ENCODE assay signal across 38 cellular contexts in the genomic region with DNA sequence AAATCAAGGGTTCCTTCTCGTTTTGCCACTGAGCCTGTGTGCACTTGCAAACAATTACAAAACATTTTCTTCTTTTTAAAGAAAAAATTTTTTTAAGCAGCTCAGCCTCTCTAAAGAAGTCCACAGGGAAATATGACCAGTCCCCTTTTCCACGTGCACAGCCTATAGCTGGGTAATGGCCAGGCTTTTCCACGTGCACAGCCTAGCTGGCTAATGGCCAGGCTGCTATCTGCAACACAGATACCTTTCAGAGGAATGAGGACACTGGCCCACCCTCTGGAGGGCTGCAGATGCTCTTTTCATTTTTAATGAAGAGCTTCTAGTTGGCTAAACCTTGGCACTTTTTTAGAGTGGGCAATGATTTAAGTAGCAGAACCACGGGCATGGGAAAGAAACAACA. TPM values are rescaled to one million over a fixed set of nuclear protein-coding genes. Genes with fewer than 3 reads are reported as not detected.
"Had no signal": no experiment of that assay in that cellular context is flagged by ENCODE, and none has a peak within 500 bp of the region (broad histone marks: within the 10 kb centered on the region; RNA-seq: fewer than 3 reads in every experiment).

No MANE protein-coding gene starts in this region.

- H3K4me3 Mint-ChIP-seq: activated naive CD4-positive, alpha-beta T cell treated with anti-CD3 and anti-CD28 coated beads, Interleukin-2, amount 10 ng/mL, durations not matched to agents 7 days and 5 days; activated naive CD8-positive, alpha-beta T cell treated with anti-CD3 and anti-CD28 coated beads, Interleukin-2, amount 10 ng/mL, durations not matched to agents 7 days and 5 days; activated T-helper 1 cell treated with anti-CD3 and anti-CD28 coated beads, Interleukin-12 subunit alpha, Interleukin-12 subunit beta, Interleukin-2, Interleukin-4 antibody, amounts not matched to agents 30 ng/mL and 10 ng/mL and 1 ng/mL, durations not matched to agents 14 hours and 24 hours and 36 hours; brain; effector memory CD8-positive, alpha-beta T cell; nephron; stimulated activated effector memory CD8-positive, alpha-beta T cell treated with anti-CD3 and anti-CD28 coated beads, Interleukin-12 subunit alpha, Interleukin-12 subunit beta, amount 100 ng/mL, for 72 hours; stimulated activated naive CD8-positive, alpha-beta T cell treated with anti-CD3 and anti-CD28 coated beads, Interleukin-15, Interleukin-2, amounts not matched to agents 100 ng/mL and 50 ng/mL, for 24 hours had no signal

- ATAC-seq: activated CD4-positive, CD25-positive, alpha-beta regulatory T cell treated with anti-CD3 and anti-CD28 coated beads, Interleukin-2, amount 50 U/mL, for 24 hours; effector memory CD8-positive, alpha-beta T cell; gastroesophageal sphincter; left cardiac atrium; left ventricle myocardium superior; stimulated activated effector memory CD8-positive, alpha-beta T cell treated with anti-CD3 and anti-CD28 coated beads, Interleukin-12 subunit alpha, Interleukin-12 subunit beta, amount 100 ng/mL, for 72 hours had no signal

- H3K9me3 ChIP-seq: ascending aorta, sigmoid colon, thoracic aorta, upper lobe of left lung had no signal

- DNase-seq: activated CD4-positive, alpha-beta T cell treated with anti-CD3 and anti-CD28 coated beads for 48 hours; activated CD4-positive, alpha-beta T cell treated with anti-CD3 and anti-CD28 coated beads, Interleukin-2, amount 50 U/mL, for 48 hours; activated CD8-positive, alpha-beta memory T cell treated with anti-CD3 and anti-CD28 coated beads, Interleukin-2, amount 50 U/mL, for 4 hours; activated effector memory CD4-positive, alpha-beta T cell treated with anti-CD3 and anti-CD28 coated beads, Interleukin-2, amount 50 U/mL, for 16 hours; activated naive CD4-positive, alpha-beta T cell treated with anti-CD3 and anti-CD28 coated beads, Interleukin-2, amount 10 ng/mL, durations not matched to agents 7 days and 5 days; activated naive CD8-positive, alpha-beta T cell treated with anti-CD3 and anti-CD28 coated beads, Interleukin-2, amount 10 ng/mL, durations not matched to agents 7 days and 5 days; activated T-cell treated with anti-CD3 and anti-CD28 coated beads, Interleukin-2, amount 50 U/mL, for 1 hour; cerebellar nuclear complex; effector memory CD8-positive, alpha-beta T cell; erythroblast; left cardiac atrium; left ventricle myocardium superior; mammary epithelial cell; sigmoid colon; small intestine; stimulated activated CD4-positive, alpha-beta T cell treated with anti-CD3 and anti-CD28 coated beads, Interleukin-4, amount 100 ng/mL, for 24 hours; T1000; upper lobe of left lung; WERI-Rb-1 had no signal

- H3K36me3 ChIP-seq: ascending aorta, cardiac muscle cell, gastroesophageal sphincter, sigmoid colon, thoracic aorta, upper lobe of left lung, WERI-Rb-1 had no signal

- H3K36me3 Mint-ChIP-seq: activated naive CD4-positive, alpha-beta T cell treated with anti-CD3 and anti-CD28 coated beads, Interleukin-2, amount 10 ng/mL, durations not matched to agents 7 days and 5 days; activated naive CD8-positive, alpha-beta T cell treated with anti-CD3 and anti-CD28 coated beads, Interleukin-2, amount 10 ng/mL, durations not matched to agents 7 days and 5 days; stimulated activated effector memory CD8-positive, alpha-beta T cell treated with anti-CD3 and anti-CD28 coated beads, Interleukin-12 subunit alpha, Interleukin-12 subunit beta, amount 100 ng/mL, for 72 hours had no signal

- H3K27ac ChIP-seq: ascending aorta, cardiac muscle cell, coronary artery, gastroesophageal sphincter, hepatocyte, sigmoid colon, thoracic aorta, upper lobe of left lung, WERI-Rb-1 had no signal

- H3K9me3 Mint-ChIP-seq: activated naive CD4-positive, alpha-beta T cell treated with anti-CD3 and anti-CD28 coated beads, Interleukin-2, amount 10 ng/mL, durations not matched to agents 7 days and 5 days; activated naive CD8-positive, alpha-beta T cell treated with anti-CD3 and anti-CD28 coated beads, Interleukin-2, amount 10 ng/mL, durations not matched to agents 7 days and 5 days; activated T-helper 1 cell treated with anti-CD3 and anti-CD28 coated beads, Interleukin-12 subunit alpha, Interleukin-12 subunit beta, Interleukin-2, Interleukin-4 antibody, amounts not matched to agents 30 ng/mL and 10 ng/mL and 1 ng/mL, durations not matched to agents 14 hours and 24 hours and 36 hours; effector memory CD8-positive, alpha-beta T cell; stimulated activated effector memory CD8-positive, alpha-beta T cell treated with anti-CD3 and anti-CD28 coated beads, Interleukin-12 subunit alpha, Interleukin-12 subunit beta, amount 100 ng/mL, for 72 hours; stimulated activated naive CD8-positive, alpha-beta T cell treated with anti-CD3 and anti-CD28 coated beads, Interleukin-15, Interleukin-2, amounts not matched to agents 100 ng/mL and 50 ng/mL, for 24 hours had no signal

- H3K27me3 ChIP-seq: ascending aorta, cardiac muscle cell, hepatocyte had no signal

- H3K27ac Mint-ChIP-seq: activated naive CD4-positive, alpha-beta T cell treated with anti-CD3 and anti-CD28 coated beads, Interleukin-2, amount 10 ng/mL, durations not matched to agents 7 days and 5 days; activated naive CD8-positive, alpha-beta T cell treated with anti-CD3 and anti-CD28 coated beads, Interleukin-2, amount 10 ng/mL, durations not matched to agents 7 days and 5 days; activated T-helper 1 cell treated with anti-CD3 and anti-CD28 coated beads, Interleukin-12 subunit alpha, Interleukin-12 subunit beta, Interleukin-2, Interleukin-4 antibody, amounts not matched to agents 30 ng/mL and 10 ng/mL and 1 ng/mL, durations not matched to agents 14 hours and 24 hours and 36 hours; brain; effector memory CD8-positive, alpha-beta T cell; nephron; stimulated activated effector memory CD8-positive, alpha-beta T cell treated with anti-CD3 and anti-CD28 coated beads, Interleukin-12 subunit alpha, Interleukin-12 subunit beta, amount 100 ng/mL, for 72 hours; stimulated activated naive CD8-positive, alpha-beta T cell treated with anti-CD3 and anti-CD28 coated beads, Interleukin-15, Interleukin-2, amounts not matched to agents 100 ng/mL and 50 ng/mL, for 24 hours had no signal

- H3K4me2 ChIP-seq: hepatocyte had no signal

- H3K4me3 ChIP-seq: ascending aorta, cardiac muscle cell, coronary artery, gastroesophageal sphincter, hepatocyte, sigmoid colon, thoracic aorta, upper lobe of left lung had no signal

- H3K4me1 Mint-ChIP-seq: activated naive CD4-positive, alpha-beta T cell treated with anti-CD3 and anti-CD28 coated beads, Interleukin-2, amount 10 ng/mL, durations not matched to agents 7 days and 5 days; activated naive CD8-positive, alpha-beta T cell treated with anti-CD3 and anti-CD28 coated beads, Interleukin-2, amount 10 ng/mL, durations not matched to agents 7 days and 5 days; brain; nephron; stimulated activated effector memory CD8-positive, alpha-beta T cell treated with anti-CD3 and anti-CD28 coated beads, Interleukin-12 subunit alpha, Interleukin-12 subunit beta, amount 100 ng/mL, for 72 hours had no signal

- H3K4me1 ChIP-seq: ascending aorta, gastroesophageal sphincter, sigmoid colon, upper lobe of left lung had no signal

RNA-seq across cellular contexts. Expression of a gene that starts 46.3 kb away (rescaled TPM):
- total RNA-seq: activated CD8-positive, alpha-beta memory T cell treated with anti-CD3 and anti-CD28 coated beads for 36 hours; activated naive CD8-positive, alpha-beta T cell treated with anti-CD3 and anti-CD28 coated beads, Interleukin-2, amount 10 ng/mL, durations not matched to agents 7 days and 5 days; activated T-helper 1 cell treated with anti-CD3 and anti-CD28 coated beads, Interleukin-12 subunit alpha, Interleukin-12 subunit beta, Interleukin-2, Interleukin-4 antibody, amounts not matched to agents 30 ng/mL and 10 ng/mL and 1 ng/mL, durations not matched to agents 14 hours and 24 hours and 36 hours; ascending aorta; cardiac muscle cell; fibroblast of lung; fibroblast of villous mesenchyme; gastroesophageal sphincter; hepatocyte; mammary epithelial cell; mucosa of gallbladder; osteoblast; posterior vena cava; sigmoid colon; subcutaneous adipose tissue; thoracic aorta; upper lobe of left lung had no signal

RNA-seq across cellular contexts. Expression of a gene that starts 49.7 kb away (rescaled TPM):
- total RNA-seq: activated CD8-positive, alpha-beta memory T cell treated with anti-CD3 and anti-CD28 coated beads for 36 hours; activated naive CD8-positive, alpha-beta T cell treated with anti-CD3 and anti-CD28 coated beads, Interleukin-2, amount 10 ng/mL, durations not matched to agents 7 days and 5 days; activated T-helper 1 cell treated with anti-CD3 and anti-CD28 coated beads, Interleukin-12 subunit alpha, Interleukin-12 subunit beta, Interleukin-2, Interleukin-4 antibody, amounts not matched to agents 30 ng/mL and 10 ng/mL and 1 ng/mL, durations not matched to agents 14 hours and 24 hours and 36 hours; ascending aorta; fibroblast of lung; fibroblast of villous mesenchyme; gastroesophageal sphincter; hepatocyte; left cardiac atrium; left ventricle myocardium superior; mucosa of gallbladder; osteoblast; posterior vena cava; sigmoid colon; subcutaneous adipose tissue; thoracic aorta; upper lobe of left lung had no signal
